In the genomic region with DNA sequence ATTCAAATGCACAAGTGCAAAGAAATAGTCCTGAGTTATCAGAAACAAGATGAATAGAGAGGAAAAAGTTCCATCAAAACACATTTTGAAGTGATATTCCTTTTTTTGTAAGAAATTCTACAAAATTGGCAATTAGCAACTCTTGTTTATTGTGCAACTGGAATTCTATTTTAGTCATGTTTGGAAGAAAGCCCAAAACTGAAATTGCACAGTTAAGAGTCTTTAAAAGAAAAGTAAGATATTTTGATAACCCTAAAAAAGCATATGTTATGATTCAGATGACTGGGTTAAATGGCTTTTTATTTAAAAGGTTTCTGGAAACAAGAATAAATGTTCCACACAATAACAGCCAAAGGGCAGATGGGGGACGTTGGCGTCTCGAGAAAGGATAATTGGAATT, we compare ENCODE assay signal across 22 cellular contexts.
A peak's percentile ranks its signal among the peaks of the same experiment; 100 is the strongest.
DNase-seq lines count a peak whose midpoint lies in the region; ATAC-seq and TF ChIP-seq lines count a peak whose summit lies in the region.
"Had no signal": no experiment of that assay in that cellular context is flagged by ENCODE, and none has a peak within 500 bp of the region (broad histone marks: within the 10 kb centered on the region; RNA-seq: fewer than 3 reads in every experiment).

No MANE protein-coding gene starts in this region.

- POLR2A ChIA-PET in CD8-positive, alpha-beta memory T cell (lab: Charles Lee): no interaction called here

- no peak overlapping the region for H3K4me3 Mint-ChIP-seq in nephron
- no peak overlapping the region for H3K4me3 Mint-ChIP-seq in CD8-positive, alpha-beta memory T cell
- H3K4me3 Mint-ChIP-seq: CD14-positive monocyte; T-helper 1 cell treated with Interleukin-12 subunit alpha and Interleukin-12 subunit beta and Interleukin-4 antibody, amounts not matched to agents 30 μg/mL and 1 μg/mL, for 36 hours had no signal

- no peaks in the 10 kb centered on the region for H3K27me3 Mint-ChIP-seq in nephron (ENCODE audit: low read depth)
- no peaks in the 10 kb centered on the region for H3K27me3 Mint-ChIP-seq in CD8-positive, alpha-beta memory T cell

- ATAC-seq in HG02610 (IDR thresholded peaks at IDR 0.05; ENCODE audit: unreplicated experiment) (no peak), HG03460 (IDR thresholded peaks at IDR 0.05; ENCODE audit: unreplicated experiment) (no peak)
- ATAC-seq: HepG2 had no signal

- DNase-seq in LHCN-M2 (ENCODE audit: low read depth): peak; percentile 30
- DNase-seq in NCI-H446 treated with DMSO at 0.1 percent for 48 hours (lab: John Stamatoyannopoulos, UW): peak; percentile 59
- DNase-seq in epithelial cell of esophagus (ENCODE audit: low read depth): peak; percentile 1
- DNase-seq in CD8-positive, alpha-beta memory T cell: no peak
- DNase-seq: AML-193, DMS79 treated with DMSO at 0.1 percent for 48 hours, GM23248, MG63, NCI-H1105 treated with DMSO at 0.1 percent for 48 hours, NCI-H187, NCI-H2107, NCI-H2227 treated with DMSO at 0.1 percent for 48 hours, NCI-H524 treated with DMSO at 0.1 percent for 48 hours, SJCRH30 had no signal

- no peaks in the 10 kb centered on the region for H3K36me3 Mint-ChIP-seq in nephron (ENCODE audit: low read depth)
- H3K36me3 Mint-ChIP-seq in CD8-positive, alpha-beta memory T cell: no peaks in the 10 kb centered on the region
- H3K36me3 Mint-ChIP-seq: CD14-positive monocyte had no signal

- H3K4me3 ChIP-seq in epithelial cell of esophagus (ENCODE audit: low read length): no peak overlapping the region
- no peak overlapping the region for H3K4me3 ChIP-seq in CD8-positive, alpha-beta memory T cell (ENCODE audit: low read length)
- H3K4me3 ChIP-seq: GM23248, HAP-1, MG63, SJCRH30 had no signal

- no peaks in the 10 kb centered on the region for H3K27me3 ChIP-seq in CD8-positive, alpha-beta memory T cell (ENCODE audit: insufficient read depth, low read length, poor library complexity, severe bottlenecking)
- H3K27me3 ChIP-seq: MG63, SJCRH30 had no signal

- peak overlapping the region; percentile 50 to 94 (median 59) for H3K27ac Mint-ChIP-seq in nephron
- no peak overlapping the region for H3K27ac Mint-ChIP-seq in CD8-positive, alpha-beta memory T cell
- H3K27ac Mint-ChIP-seq: CD14-positive monocyte; T-helper 1 cell treated with Interleukin-12 subunit alpha and Interleukin-12 subunit beta and Interleukin-4 antibody, amounts not matched to agents 30 μg/mL and 1 μg/mL, for 36 hours had no signal

- H3K4me1 Mint-ChIP-seq in nephron: peaks cover 9% of the 10 kb centered on the region
- H3K4me1 Mint-ChIP-seq in CD8-positive, alpha-beta memory T cell: no peaks in the 10 kb centered on the region
- H3K4me1 Mint-ChIP-seq: CD14-positive monocyte had no signal

- no peaks in the 10 kb centered on the region for H3K4me1 ChIP-seq in CD8-positive, alpha-beta memory T cell (ENCODE audit: insufficient read depth, low read length)
- H3K4me1 ChIP-seq: SJCRH30 had no signal

- peaks cover 4% of the 10 kb centered on the region for H3K9me3 Mint-ChIP-seq in nephron
- peaks cover 8 to 40% (median 23%) of the 10 kb centered on the region in 5 donors for H3K9me3 Mint-ChIP-seq in CD8-positive, alpha-beta memory T cell

- H3K9me3 ChIP-seq in CD8-positive, alpha-beta memory T cell (ENCODE audit: low read length): no peaks in the 10 kb centered on the region
- H3K9me3 ChIP-seq: HAP-1, MG63, SJCRH30 had no signal

- no peaks in the 10 kb centered on the region for H3K36me3 ChIP-seq in CD8-positive, alpha-beta memory T cell (ENCODE audit: insufficient read depth, low read length)
- H3K36me3 ChIP-seq: HAP-1, MG63, SJCRH30 had no signal

- TF ChIP-seq CTCF in epithelial cell of esophagus (IDR thresholded peaks at IDR 0.05; ENCODE audit: insufficient read depth, low read depth, low read length, missing control alignments) (no peak), nephron (IDR thresholded peaks at IDR 0.05; ENCODE audit: unreplicated experiment in 3 of 3) (no peak)

- CTCF ChIA-PET in CD8-positive, alpha-beta memory T cell (lab: Charles Lee): no interaction called here

- no peak overlapping the region for H3K27ac ChIP-seq in CD8-positive, alpha-beta memory T cell (ENCODE audit: low read depth, low read length)
- H3K27ac ChIP-seq: GM23248, KMS-11, SJCRH30 had no signal

Comparison
In these comparisons a context has a peak if more than half of its experiments do, and no peak if none do; other contexts are left out.
1. DNase-seq: peak in LHCN-M2 (single experiment), NCI-H446 treated with DMSO at 0.1 percent for 48 hours (single experiment) and epithelial cell of esophagus (single experiment); none in CD8-positive, alpha-beta memory T cell (0 of 5).
2. H3K27ac Mint-ChIP-seq: peak in nephron (3 of 3); none in CD8-positive, alpha-beta memory T cell (0 of 8).